ENCODE assay signal across 13 cellular contexts in genomic region chrX:56788229-56788628, GRCh38. TPM values are rescaled to one million over a fixed set of nuclear protein-coding genes. Genes with fewer than 3 reads are reported as not detected.
DNase-seq lines count a peak whose midpoint lies in the region; ATAC-seq lines count a peak whose summit lies in the region.
"Had no signal": no experiment of that assay in that cellular context is flagged by ENCODE, and none has a peak within 500 bp of the region (broad histone marks: within the 10 kb centered on the region; RNA-seq: fewer than 3 reads in every experiment).

No MANE protein-coding gene starts in this region.

- peaks cover 11% of the 10 kb centered on the region for H3K36me3 Mint-ChIP-seq in activated CD4-positive, alpha-beta T cell treated with anti-CD3 and anti-CD28 coated beads for 36 hours (ENCODE audit: low read depth)
- H3K36me3 Mint-ChIP-seq: naive B cell had no signal

- H3K4me3 Mint-ChIP-seq in activated CD4-positive, alpha-beta T cell treated with anti-CD3 and anti-CD28 coated beads for 36 hours, result no peak overlapping the region

- peak overlapping the region; percentile 54 for H3K27ac ChIP-seq in layer of hippocampus (ENCODE audit: low read depth, low read length)
- H3K27ac ChIP-seq: brain microvascular endothelial cell, RWPE1 had no signal

- peaks cover 45% of the 10 kb centered on the region for H3K4me1 Mint-ChIP-seq in activated CD4-positive, alpha-beta T cell treated with anti-CD3 and anti-CD28 coated beads for 36 hours

- CTCF ChIA-PET in activated CD4-positive, alpha-beta T cell treated with anti-CD3 and anti-CD28 coated beads for 36 hours (lab: Charles Lee), result interaction anchor here (0.6 to 1.4 kb wide), 3 partner anchors 23 to 288 kb away, joined by 4 to 5 read pairs (median 4); no protein-coding TSS in a partner anchor

- no peaks in the 10 kb centered on the region for H3K27me3 ChIP-seq in layer of hippocampus (ENCODE audit: control insufficient read depth, insufficient read depth, low read length)
- H3K27me3 ChIP-seq: brain microvascular endothelial cell had no signal

- no peaks in the 10 kb centered on the region for H3K27me3 Mint-ChIP-seq in activated CD4-positive, alpha-beta T cell treated with anti-CD3 and anti-CD28 coated beads for 36 hours
- H3K27me3 Mint-ChIP-seq: naive B cell had no signal

- DNase-seq in activated CD4-positive, alpha-beta T cell treated with anti-CD3 and anti-CD28 coated beads for 36 hours, result no peak
- no peak for DNase-seq in activated CD4-positive, alpha-beta T cell treated with anti-CD3 and anti-CD28 coated beads for 48 hours
- DNase-seq in RKO (ENCODE audit: low spot score) (peak; percentile 46), superior temporal gyrus (ENCODE audit: extremely low spot score) (peak; percentile 67), NCI-H187 (lab: John Stamatoyannopoulos, UW) (no peak), NCI-H2171 treated with DMSO at 0.1 percent for 48 hours (lab: John Stamatoyannopoulos, UW) (no peak)
- DNase-seq: ACHN, brain microvascular endothelial cell, naive B cell, NCI-H2171 had no signal

- H3K27ac Mint-ChIP-seq in activated CD4-positive, alpha-beta T cell treated with anti-CD3 and anti-CD28 coated beads for 36 hours, result peak overlapping the region; percentile 73

- H3K9me3 Mint-ChIP-seq in activated CD4-positive, alpha-beta T cell treated with anti-CD3 and anti-CD28 coated beads for 36 hours (ENCODE audit: low read depth), result no peaks in the 10 kb centered on the region
- H3K9me3 Mint-ChIP-seq: naive B cell had no signal

- no peak for ATAC-seq in activated CD4-positive, alpha-beta T cell treated with anti-CD3 and anti-CD28 coated beads for 36 hours
- ATAC-seq in GM19452 (IDR thresholded peaks at IDR 0.05; ENCODE audit: unreplicated experiment), result no peak

- POLR2A ChIA-PET in activated CD4-positive, alpha-beta T cell treated with anti-CD3 and anti-CD28 coated beads for 36 hours (lab: Charles Lee), result no interaction called here

- intact Hi-C loops in activated CD4-positive, alpha-beta T cell treated with anti-CD3 and anti-CD28 coated beads for 36 hours (cut with DNase I, micrococcal nuclease), result no loop called here

RNA-seq across cellular contexts. Expression of gene NBDY, which starts 59.2 kb away (rescaled TPM):
- total RNA-seq in activated CD4-positive, alpha-beta T cell treated with anti-CD3 and anti-CD28 coated beads for 36 hours, result 10 to 100 TPM; 37.0 to 53.3 TPM

Comparison
In these comparisons a context has a peak if more than half of its experiments do, and no peak if none do; other contexts are left out.
1. DNase-seq: peak in RKO (single experiment) and superior temporal gyrus (single experiment); none in activated CD4-positive, alpha-beta T cell treated with anti-CD3 and anti-CD28 coated beads for 36 hours (single experiment), activated CD4-positive, alpha-beta T cell treated with anti-CD3 and anti-CD28 coated beads for 48 hours (single experiment), NCI-H187 (0 of 2) and NCI-H2171 treated with DMSO at 0.1 percent for 48 hours (single experiment).